Comparison of ENCODE assay signal across 16 cellular contexts in genomic region chr1:200131551-200132125, GRCh38.
DNase-seq lines count a peak whose midpoint lies in the region; ATAC-seq, FAIRE-seq and TF ChIP-seq lines count a peak whose summit lies in the region.
"Had no signal": no experiment of that assay in that cellular context is flagged by ENCODE, and none has a peak within 500 bp of the region (broad histone marks: within the 10 kb centered on the region; RNA-seq: fewer than 3 reads in every experiment).

No MANE protein-coding gene starts in this region.

- WGBS in mesenchymal stem cell, result 68% methylated on average over 4 of the region's 4 CpGs

- H3K36me3 Mint-ChIP-seq in Caco-2 (ENCODE audit: insufficient read depth, unreplicated experiment), result no peaks in the 10 kb centered on the region
- H3K36me3 Mint-ChIP-seq in activated CD8-positive, alpha-beta T cell treated with anti-CD3 and anti-CD28 coated beads, Interleukin-2, amount 10 ng/mL, durations not matched to agents 7 days and 5 days (ENCODE audit: low read depth), result no peaks in the 10 kb centered on the region
- H3K36me3 Mint-ChIP-seq: type B pancreatic cell had no signal

- DNase-seq in Caco-2 (peak; percentile 79 to 87), LoVo (ENCODE audit: low spot score) (peak; percentile 51), bronchial epithelial cell (ENCODE audit: low read depth) (peak; percentile 38), mesenchymal stem cell (peak; percentile 9), kidney (no peak)
- DNase-seq in activated CD8-positive, alpha-beta T cell treated with anti-CD3 and anti-CD28 coated beads, Interleukin-2, amount 10 ng/mL, durations not matched to agents 7 days and 5 days, result no peak
- DNase-seq: activated naive CD8-positive, alpha-beta T cell treated with anti-CD3 and anti-CD28 coated beads, Interleukin-2, amount 50 U/mL, for 24 hours; DND-41; stimulated activated CD8-positive, alpha-beta memory T cell treated with anti-CD3 and anti-CD28 coated beads, Interleukin-4, amount 100 ng/mL, for 48 hours had no signal

- H2AK5ac ChIP-seq in mesenchymal stem cell (ENCODE audit: low read length, severe bottlenecking), result no peak overlapping the region

- H3K4me2 ChIP-seq in mesenchymal stem cell (ENCODE audit: low read length, poor library complexity, severe bottlenecking), result no peak overlapping the region

- POLR2A ChIA-PET in Caco-2 (lab: Charles Lee), result interaction anchor here (0.5 kb wide), 1 partner anchor 1194 kb away, joined by 3 read pairs; no protein-coding TSS in a partner anchor
- POLR2A ChIA-PET in activated CD8-positive, alpha-beta T cell treated with anti-CD3 and anti-CD28 coated beads, Interleukin-2, amount 10 ng/mL, durations not matched to agents 7 days and 5 days (lab: Charles Lee), result no interaction called here

- H3K27me3 Mint-ChIP-seq in Caco-2 (ENCODE audit: insufficient read depth, unreplicated experiment), result no peaks in the 10 kb centered on the region
- no peaks in the 10 kb centered on the region for H3K27me3 Mint-ChIP-seq in activated CD8-positive, alpha-beta T cell treated with anti-CD3 and anti-CD28 coated beads, Interleukin-2, amount 10 ng/mL, durations not matched to agents 7 days and 5 days (ENCODE audit: low read depth)
- H3K27me3 Mint-ChIP-seq: activated naive CD8-positive, alpha-beta T cell treated with anti-CD3 and anti-CD28 coated beads, Interleukin-2, amount 50 U/mL, for 24 hours; type B pancreatic cell had no signal

- no peak for FAIRE-seq in bronchial epithelial cell (lab: Jason Lieb, UNC)
- FAIRE-seq in kidney (lab: Jason Lieb, UNC), result no peak
- FAIRE-seq: GM12892 had no signal

- H2BK120ac ChIP-seq in mesenchymal stem cell (ENCODE audit: low read depth, low read length), result no peak overlapping the region

- no peak overlapping the region for H2BK12ac ChIP-seq in mesenchymal stem cell (ENCODE audit: low read length in 2 of 2)

- ATAC-seq in HG03139 (IDR thresholded peaks at IDR 0.05; ENCODE audit: unreplicated experiment), result no peak
- no peak for ATAC-seq in GM21360 (IDR thresholded peaks at IDR 0.05; ENCODE audit: unreplicated experiment)
- ATAC-seq in activated CD8-positive, alpha-beta T cell treated with anti-CD3 and anti-CD28 coated beads, Interleukin-2, amount 10 ng/mL, durations not matched to agents 7 days and 5 days, result no peak
- ATAC-seq: activated CD4-positive, CD25-positive, alpha-beta regulatory T cell treated with anti-CD3 and anti-CD28 coated beads, Interleukin-2, amount 50 U/mL, for 24 hours; activated naive CD8-positive, alpha-beta T cell treated with anti-CD3 and anti-CD28 coated beads, Interleukin-2, amount 50 U/mL, for 24 hours had no signal

- H3K4me3 Mint-ChIP-seq in Caco-2 (ENCODE audit: unreplicated experiment), result peak overlapping the region; percentile 56
- no peak overlapping the region for H3K4me3 Mint-ChIP-seq in activated CD8-positive, alpha-beta T cell treated with anti-CD3 and anti-CD28 coated beads, Interleukin-2, amount 10 ng/mL, durations not matched to agents 7 days and 5 days
- H3K4me3 Mint-ChIP-seq: activated naive CD8-positive, alpha-beta T cell treated with anti-CD3 and anti-CD28 coated beads, Interleukin-2, amount 50 U/mL, for 24 hours; type B pancreatic cell had no signal

- no peak overlapping the region for H2AFZ ChIP-seq in mesenchymal stem cell (ENCODE audit: low read depth, low read length)

- H3K4me3 ChIP-seq in Caco-2 (ENCODE audit: low read depth, low read length), result no peak overlapping the region
- no peak overlapping the region for H3K4me3 ChIP-seq in bronchial epithelial cell (ENCODE audit: low read depth, low read length)
- no peak overlapping the region for H3K4me3 ChIP-seq in mesenchymal stem cell (ENCODE audit: insufficient read depth in 1 of 2, low read depth in 1 of 2, low read length in 2 of 2)
- no peak overlapping the region for H3K4me3 ChIP-seq in kidney (ENCODE audit: low read length in 2 of 2)
- H3K4me3 ChIP-seq: coronary artery, prostate gland had no signal

- H3K4me1 Mint-ChIP-seq in Caco-2 (ENCODE audit: low read depth, unreplicated experiment), result peaks cover 45% of the 10 kb centered on the region
- H3K4me1 Mint-ChIP-seq in activated CD8-positive, alpha-beta T cell treated with anti-CD3 and anti-CD28 coated beads, Interleukin-2, amount 10 ng/mL, durations not matched to agents 7 days and 5 days (ENCODE audit: low read depth), result peaks cover 19% of the 10 kb centered on the region

- peaks cover 47% of the 10 kb centered on the region for H3K4me1 ChIP-seq in Caco-2
- H3K4me1 ChIP-seq in mesenchymal stem cell (ENCODE audit: control insufficient read depth, insufficient read depth, low read depth, low read length), result no peaks in the 10 kb centered on the region
- no peaks in the 10 kb centered on the region for H3K4me1 ChIP-seq in kidney (ENCODE audit: control insufficient read depth in 1 of 2, insufficient read depth in 1 of 2, low read depth in 1 of 2, low read length in 2 of 2)
- H3K4me1 ChIP-seq: prostate gland had no signal

- H3K27ac Mint-ChIP-seq in Caco-2 (ENCODE audit: unreplicated experiment), result peak overlapping the region; percentile 55
- no peak overlapping the region for H3K27ac Mint-ChIP-seq in activated CD8-positive, alpha-beta T cell treated with anti-CD3 and anti-CD28 coated beads, Interleukin-2, amount 10 ng/mL, durations not matched to agents 7 days and 5 days
- H3K27ac Mint-ChIP-seq: activated naive CD8-positive, alpha-beta T cell treated with anti-CD3 and anti-CD28 coated beads, Interleukin-2, amount 50 U/mL, for 24 hours; type B pancreatic cell had no signal

- no peak overlapping the region for H3K14ac ChIP-seq in mesenchymal stem cell (ENCODE audit: low read length in 2 of 2)

- no peak overlapping the region for H4K91ac ChIP-seq in mesenchymal stem cell (ENCODE audit: low read length)

- H4K8ac ChIP-seq in mesenchymal stem cell (ENCODE audit: low read length), result peak overlapping the region; percentile 54

- TF ChIP-seq CTCF in Caco-2 (IDR thresholded peaks at IDR 0.05; ENCODE audit: insufficient read depth in 1 of 2, low read depth in 1 of 2, low read length in 1 of 2, severe bottlenecking in 1 of 2, unreplicated experiment in 1 of 2) (peak in 1 of 2 experiments; percentile 38), bronchial epithelial cell (IDR thresholded peaks at IDR 0.05; ENCODE audit: insufficient read depth, low read length, severe bottlenecking) (peak; percentile 8), kidney (IDR thresholded peaks at IDR 0.05; ENCODE audit: borderline replicate concordance, extremely low read depth, insufficient read depth) (no peak)

- no peak overlapping the region for H3K23ac ChIP-seq in mesenchymal stem cell (ENCODE audit: low read length in 2 of 2)

- H3K36me3 ChIP-seq in Caco-2 (ENCODE audit: control insufficient read depth, insufficient read depth, low read length), result no peaks in the 10 kb centered on the region
- H3K36me3 ChIP-seq in bronchial epithelial cell (ENCODE audit: control insufficient read depth, insufficient read depth, low read length), result no peaks in the 10 kb centered on the region
- H3K36me3 ChIP-seq in mesenchymal stem cell (ENCODE audit: control insufficient read depth in 1 of 2, insufficient read depth in 2 of 2, low read depth in 1 of 2, low read length in 2 of 2), result no peaks in the 10 kb centered on the region
- no peaks in the 10 kb centered on the region for H3K36me3 ChIP-seq in kidney (ENCODE audit: control insufficient read depth in 1 of 2, insufficient read depth in 2 of 2, low read length in 2 of 2)
- H3K36me3 ChIP-seq: prostate gland had no signal

- H3K9ac ChIP-seq in mesenchymal stem cell (ENCODE audit: low read length), result no peak overlapping the region
- no peak overlapping the region for H3K9ac ChIP-seq in kidney (ENCODE audit: low read length in 2 of 2)

- intact Hi-C loops in Caco-2 (cut with micrococcal nuclease; ENCODE audit: unreplicated experiment), result loop anchor here (1.0 to 10.0 kb wide), 6 partner anchors 25 to 447 kb away; partner anchors contain the start of gene NR5A2
- intact Hi-C loops in kidney (cut with DNase I), result no loop called here

- peak overlapping the region in 1 of 2 experiments; percentile 21 for H3K18ac ChIP-seq in mesenchymal stem cell (ENCODE audit: low read depth in 1 of 2, low read length in 2 of 2)

- H3K27ac ChIP-seq in mesenchymal stem cell (ENCODE audit: low read length, poor library complexity, severe bottlenecking), result no peak overlapping the region
- H3K27ac ChIP-seq in kidney (ENCODE audit: low read depth in 2 of 2, low read length in 2 of 2), result no peak overlapping the region
- H3K27ac ChIP-seq: coronary artery, prostate gland had no signal

- no peaks in the 10 kb centered on the region for H3K79me1 ChIP-seq in mesenchymal stem cell (replicated peaks; ENCODE audit: low read length, poor library complexity, severe bottlenecking)

- H3K27me3 ChIP-seq in Caco-2 (replicated peaks; ENCODE audit: control insufficient read depth, insufficient read depth, low read length), result no peaks in the 10 kb centered on the region
- H3K27me3 ChIP-seq in bronchial epithelial cell (ENCODE audit: control insufficient read depth, insufficient read depth, low read length), result no peaks in the 10 kb centered on the region
- peaks cover 0 to 4% of the 10 kb centered on the region in 2 experiments for H3K27me3 ChIP-seq in mesenchymal stem cell (ENCODE audit: control insufficient read depth in 1 of 2, insufficient read depth in 1 of 2, low read length in 2 of 2)

- H3K9me3 ChIP-seq in Caco-2, result no peaks in the 10 kb centered on the region
- no peaks in the 10 kb centered on the region for H3K9me3 ChIP-seq in mesenchymal stem cell (ENCODE audit: control insufficient read depth, low read length)
- H3K9me3 ChIP-seq in kidney (ENCODE audit: control insufficient read depth in 1 of 2, low read length in 2 of 2), result no peaks in the 10 kb centered on the region
- H3K9me3 ChIP-seq: prostate gland had no signal

- CTCF ChIA-PET in Caco-2 (lab: Charles Lee), result interaction anchor here (0.7 to 1.1 kb wide), 4 partner anchors 145 to 177 kb away, joined by 3 to 4 read pairs (median 4); no protein-coding TSS in a partner anchor
- CTCF ChIA-PET in activated CD8-positive, alpha-beta T cell treated with anti-CD3 and anti-CD28 coated beads, Interleukin-2, amount 10 ng/mL, durations not matched to agents 7 days and 5 days (lab: Charles Lee), result interaction anchor here (1.6 kb wide), 1 partner anchor 8 kb away, joined by 10 read pairs; no protein-coding TSS in a partner anchor

- H2BK5ac ChIP-seq in mesenchymal stem cell (ENCODE audit: low read depth, low read length, poor library complexity, severe bottlenecking), result no peak overlapping the region

- BruUV-seq in Caco-2 (replicated peaks; lab: Mats Ljungman, UMichigan), result no TSS peak

- H3K9me3 Mint-ChIP-seq in Caco-2 (ENCODE audit: unreplicated experiment), result no peaks in the 10 kb centered on the region
- no peaks in the 10 kb centered on the region for H3K9me3 Mint-ChIP-seq in activated CD8-positive, alpha-beta T cell treated with anti-CD3 and anti-CD28 coated beads, Interleukin-2, amount 10 ng/mL, durations not matched to agents 7 days and 5 days (ENCODE audit: insufficient read depth)
- H3K9me3 Mint-ChIP-seq: activated naive CD8-positive, alpha-beta T cell treated with anti-CD3 and anti-CD28 coated beads, Interleukin-2, amount 50 U/mL, for 24 hours; type B pancreatic cell had no signal

- H2BK15ac ChIP-seq in mesenchymal stem cell (ENCODE audit: low read depth, poor library complexity, severe bottlenecking), result no peak overlapping the region

- H3K4ac ChIP-seq in mesenchymal stem cell (ENCODE audit: low read depth in 1 of 2, low read length in 2 of 2), result no peak overlapping the region

Comparison
In these comparisons a context has a peak if more than half of its experiments do, and no peak if none do; other contexts are left out.
1. DNase-seq: peak in Caco-2 (2 of 2), LoVo (single experiment), bronchial epithelial cell (single experiment) and mesenchymal stem cell (single experiment); none in kidney (single experiment) and activated CD8-positive, alpha-beta T cell treated with anti-CD3 and anti-CD28 coated beads, Interleukin-2, amount 10 ng/mL, durations not matched to agents 7 days and 5 days (single experiment).